8 cellular contexts compared by ENCODE assay signal in genomic region chr2:20097889-20098714, GRCh38. TPM values are rescaled to one million over a fixed set of nuclear protein-coding genes. Genes with fewer than 3 reads are reported as not detected.
DNase-seq lines count a peak whose midpoint lies in the region; ATAC-seq and TF ChIP-seq lines count a peak whose summit lies in the region.

No MANE protein-coding gene starts in this region.

- CTCF ChIA-PET in CD4-positive, alpha-beta memory T cell (lab: Charles Lee; ENCODE audit: partially characterized antibody) = interaction anchor here (0.8 to 3.9 kb wide), 5 partner anchors 9 to 142 kb away, joined by 3 to 34 read pairs (median 5); no protein-coding TSS in a partner anchor

- H3K4me1 ChIP-seq in CD4-positive, alpha-beta memory T cell (ENCODE audit: insufficient read depth, low read length) = no peaks in the 10 kb centered on the region

- peaks cover 1 to 8% (median 6%) of the 10 kb centered on the region in 8 donors for H3K9me3 Mint-ChIP-seq in CD4-positive, alpha-beta memory T cell

- DNase-seq in CD4-positive, alpha-beta memory T cell = peak; percentile 65 to 72 (median 70)
- DNase-seq in NCI-H748 (lab: John Stamatoyannopoulos, UW; ENCODE audit: unreplicated experiment) = peak; percentile 81
- DNase-seq in activated CD4-positive, alpha-beta T cell treated with anti-CD3 and anti-CD28 coated beads, Interleukin-2, amount 50 U/mL, for 24 hours (ENCODE audit: low read depth in 1 of 2, low spot score in 1 of 2) = peak; percentile 56 to 64
- DNase-seq in dorsolateral prefrontal cortex = peak; percentile 62 to 85 (median 80)
- peak; percentile 90 to 91 for DNase-seq in lung microvascular endothelial cell (ENCODE audit: low read depth in 2 of 2)
- peak; percentile 35 for DNase-seq in stimulated activated CD8-positive, alpha-beta memory T cell treated with anti-CD3 and anti-CD28 coated beads, Interleukin-12 subunit alpha, Interleukin-12 subunit beta, amount 100 ng/mL, for 4 hours (ENCODE audit: low read depth)

- peak; percentile 40 to 96 (median 85) for TF ChIP-seq CTCF in dorsolateral prefrontal cortex (IDR thresholded peaks at IDR 0.05 in 54 of 56, conservative IDR thresholded peaks at IDR 0.05 in 2 of 56; ENCODE audit: low read depth in 1 of 56, partially characterized antibody in 56 of 56)

- no peaks in the 10 kb centered on the region for H3K36me3 Mint-ChIP-seq in CD4-positive, alpha-beta memory T cell

- H3K36me3 ChIP-seq in CD4-positive, alpha-beta memory T cell (ENCODE audit: insufficient read depth, low read length) = no peaks in the 10 kb centered on the region

- peak overlapping the region in 1 of 7 donors; percentile 28 for H3K27ac Mint-ChIP-seq in CD4-positive, alpha-beta memory T cell

- no peak overlapping the region for H3K27ac ChIP-seq in CD4-positive, alpha-beta memory T cell (ENCODE audit: low read depth, low read length)
- H3K27ac ChIP-seq in dorsolateral prefrontal cortex = no peak overlapping the region

- peaks cover 10 to 14% of the 10 kb centered on the region in 2 donors for H3K27me3 Mint-ChIP-seq in CD4-positive, alpha-beta memory T cell

- H3K27me3 ChIP-seq in CD4-positive, alpha-beta memory T cell (ENCODE audit: insufficient read depth, low read length) = no peaks in the 10 kb centered on the region
- peaks cover 0 to 4% (median 0%) of the 10 kb centered on the region in 45 donors for H3K27me3 ChIP-seq in dorsolateral prefrontal cortex

- no peak overlapping the region for H3K4me3 ChIP-seq in CD4-positive, alpha-beta memory T cell (ENCODE audit: low read length in 2 of 2)
- H3K4me3 ChIP-seq in dorsolateral prefrontal cortex = peak overlapping the region in 6 of 59 donors; percentile 0 to 15 (median 6)

- H3K4me1 Mint-ChIP-seq in CD4-positive, alpha-beta memory T cell = peaks cover 0 to 4% (median 0%) of the 10 kb centered on the region in 4 donors

- intact Hi-C loops in CD4-positive, alpha-beta memory T cell (cut with micrococcal nuclease) = loop anchor here (1.0 to 2.0 kb wide), 4 partner anchors 47 to 748 kb away; partner anchors contain the start of gene LAPTM4A
- intact Hi-C loops in dorsolateral prefrontal cortex (cut with DNase I) = loop anchor here (2.0 to 5.0 kb wide), 4 partner anchors 83 to 141 kb away; partner anchors contain the start of gene MATN3 (in 1 of the 2)

- H3K9me3 ChIP-seq in CD4-positive, alpha-beta memory T cell (ENCODE audit: control insufficient read depth in 1 of 2, low read length in 2 of 2) = no peaks in the 10 kb centered on the region

- ATAC-seq in GM19452 (IDR thresholded peaks at IDR 0.05; ENCODE audit: unreplicated experiment) (peak; percentile 95), HG03521 (IDR thresholded peaks at IDR 0.05; ENCODE audit: unreplicated experiment) (peak; percentile 93)

- no peak overlapping the region for H3K4me3 Mint-ChIP-seq in CD4-positive, alpha-beta memory T cell

- POLR2A ChIA-PET in CD4-positive, alpha-beta memory T cell (lab: Charles Lee; ENCODE audit: partially characterized antibody) = no interaction called here

RNA-seq across cellular contexts. Expression of gene LAPTM4A, which starts 46.7 kb away (rescaled TPM):
- total RNA-seq in CD4-positive, alpha-beta memory T cell = 10 to 100 TPM; 47.4 to 50.8 TPM
- polyA plus RNA-seq in CD4-positive, alpha-beta memory T cell = 100 to 1,000 TPM; 101 to 150 TPM
- total RNA-seq in dorsolateral prefrontal cortex (100 to 1,000 TPM in 2 of 120 experiments, 10 to 100 TPM in 118; 41.8 to 105 (median 65.3) TPM), lung microvascular endothelial cell (104 and 126 TPM in 2 replicates)

Comparison
In these comparisons a context has a peak if more than half of its experiments do, and no peak if none do; other contexts are left out.
1. DNase-seq: peak in every context shown above with its lines; median percentile 90 in lung microvascular endothelial cell; 81 in NCI-H748; 80 in dorsolateral prefrontal cortex; 70 in CD4-positive, alpha-beta memory T cell; 60 in activated CD4-positive, alpha-beta T cell treated with anti-CD3 and anti-CD28 coated beads, Interleukin-2, amount 50 U/mL, for 24 hours; 35 in stimulated activated CD8-positive, alpha-beta memory T cell treated with anti-CD3 and anti-CD28 coated beads, Interleukin-12 subunit alpha, Interleukin-12 subunit beta, amount 100 ng/mL, for 4 hours.